ENCODE assay signal across 12 cellular contexts in the genomic region with DNA sequence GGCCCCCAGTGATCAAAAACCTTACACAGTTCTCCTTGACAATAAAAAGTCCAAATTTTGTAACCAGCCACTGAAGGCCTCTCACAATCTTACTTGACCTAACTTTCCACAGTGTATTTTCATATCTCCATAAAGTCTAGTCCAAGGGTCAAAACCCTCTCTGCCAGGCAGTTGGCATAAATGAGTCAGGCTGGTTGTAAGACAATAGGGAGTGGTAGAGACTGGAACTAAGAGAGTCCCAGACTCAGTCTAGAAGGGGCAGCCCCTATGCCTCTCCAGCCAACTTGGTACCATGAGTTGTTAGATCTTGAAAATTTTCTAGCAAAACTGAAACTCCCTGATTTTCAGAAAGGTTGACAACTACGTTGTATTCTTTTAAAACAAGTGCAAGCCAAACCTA.
"Had no signal": no experiment of that assay in that cellular context is flagged by ENCODE, and none has a peak within 500 bp of the region (broad histone marks: within the 10 kb centered on the region; RNA-seq: fewer than 3 reads in every experiment).

No MANE protein-coding gene starts in this region.

- H3K27ac Mint-ChIP-seq: dendritic cell treated with granulocyte-macrophage colony-stimulating factor and Interleukin-4, amounts not matched to agents 40 ng/mL and 50 ng/mL, for 4 days; nephron progenitor cell had no signal

- H3K27me3 Mint-ChIP-seq: central memory CD8-positive, alpha-beta T cell; dendritic cell treated with granulocyte-macrophage colony-stimulating factor and Interleukin-4, amounts not matched to agents 40 ng/mL and 50 ng/mL, for 4 days had no signal

- ATAC-seq: left ventricle myocardium superior, Right ventricle myocardium inferior had no signal

- H3K4me3 Mint-ChIP-seq: central memory CD8-positive, alpha-beta T cell; dendritic cell treated with granulocyte-macrophage colony-stimulating factor and Interleukin-4, amounts not matched to agents 40 ng/mL and 50 ng/mL, for 4 days; nephron progenitor cell had no signal

- H3K9me3 Mint-ChIP-seq: central memory CD8-positive, alpha-beta T cell; dendritic cell treated with granulocyte-macrophage colony-stimulating factor and Interleukin-4, amounts not matched to agents 40 ng/mL and 50 ng/mL, for 4 days; nephron progenitor cell had no signal

- DNase-seq: activated CD4-positive, alpha-beta T cell treated with anti-CD3 and anti-CD28 coated beads, Interleukin-2, amount 50 U/mL, for 1 hour; activated CD8-positive, alpha-beta memory T cell treated with anti-CD3 and anti-CD28 coated beads, Interleukin-2, amount 50 U/mL, for 48 hours; activated effector memory CD4-positive, alpha-beta T cell treated with Interleukin-2 at 50 U/mL for 16 hours; kidney; left ventricle myocardium superior; mesenchymal stem cell; nephron progenitor cell; T-helper 1 cell; upper lobe of left lung had no signal
